In the genomic region with DNA sequence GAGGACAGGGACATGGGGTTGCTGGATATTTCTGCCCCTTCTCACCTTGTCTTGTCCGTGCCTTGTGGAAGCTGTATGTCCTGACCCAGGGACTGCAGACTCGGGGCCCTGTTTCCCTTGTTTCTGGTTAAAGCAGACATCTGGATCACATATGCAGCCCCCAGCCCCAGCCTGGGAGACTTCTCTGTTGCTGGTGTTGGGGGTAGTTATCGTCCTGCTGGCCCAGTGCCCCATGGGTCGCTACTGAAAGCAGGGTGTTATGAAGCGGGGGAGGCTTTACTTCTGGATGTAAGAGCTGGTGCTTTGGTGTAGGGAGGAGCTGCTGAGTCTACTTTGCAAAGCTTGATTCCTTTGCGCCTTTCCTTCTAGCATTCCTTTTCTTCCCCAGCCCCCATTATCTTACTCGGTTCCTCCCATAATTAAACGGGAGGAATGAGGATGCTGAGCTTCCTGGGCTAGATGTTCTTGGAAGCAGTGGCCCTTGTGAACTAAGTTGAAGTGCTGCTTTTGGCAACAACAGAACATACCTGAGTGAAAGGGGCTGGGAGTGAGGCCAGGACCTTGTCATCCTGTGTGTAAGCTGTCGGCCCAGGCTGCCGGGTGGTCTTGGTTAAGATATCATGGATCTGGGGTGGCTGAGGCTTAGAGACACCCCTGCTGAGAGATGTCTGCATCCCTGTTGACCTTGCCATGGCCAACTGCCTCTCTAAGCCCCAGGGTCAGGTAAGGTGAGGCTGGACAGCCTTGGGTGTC, we compare ENCODE assay signal across 9 cellular contexts. TPM values are rescaled to one million over a fixed set of nuclear protein-coding genes. Genes with fewer than 3 reads are reported as not detected.
DNase-seq lines count a peak whose midpoint lies in the region; ATAC-seq and TF ChIP-seq lines count a peak whose summit lies in the region.
"Had no signal": no experiment of that assay in that cellular context is flagged by ENCODE, and none has a peak within 500 bp of the region (broad histone marks: within the 10 kb centered on the region; RNA-seq: fewer than 3 reads in every experiment).

No MANE protein-coding gene starts in this region.

- no peak overlapping the region for H2AFZ ChIP-seq in osteoblast (ENCODE audit: low read length)

- ATAC-seq in RWPE2 (ENCODE audit: low read depth) (no peak), psoas muscle (no peak), HG03196 (IDR thresholded peaks at IDR 0.05; ENCODE audit: unreplicated experiment) (no peak)
- ATAC-seq: foreskin keratinocyte had no signal

- WGBS in esophagus muscularis mucosa = 49% methylated on average over 10 of the region's 10 CpGs
- 72 to 75% (median 74%) methylated on average over 10 of the region's 10 CpGs for WGBS in psoas muscle, 3 donors

- H3K27me3 ChIP-seq in RWPE2 (ENCODE audit: insufficient read depth, poor library complexity, severe bottlenecking) = no peaks in the 10 kb centered on the region
- H3K27me3 ChIP-seq in esophagus muscularis mucosa = no peaks in the 10 kb centered on the region
- H3K27me3 ChIP-seq in psoas muscle (ENCODE audit: insufficient read depth in 3 of 3, low read length in 2 of 3) = no peaks in the 10 kb centered on the region
- H3K27me3 ChIP-seq in osteoblast (ENCODE audit: insufficient read depth, low read length) = peaks cover 9% of the 10 kb centered on the region
- H3K27me3 ChIP-seq: foreskin keratinocyte had no signal

- H3K4me1 ChIP-seq in RWPE2 (ENCODE audit: insufficient read depth, poor library complexity, severe bottlenecking) = peaks cover 43% of the 10 kb centered on the region
- peaks cover 36 to 47% (median 45%) of the 10 kb centered on the region in 4 donors for H3K4me1 ChIP-seq in esophagus muscularis mucosa
- H3K4me1 ChIP-seq in psoas muscle = peaks cover 38% of the 10 kb centered on the region
- H3K4me1 ChIP-seq in osteoblast (ENCODE audit: insufficient read depth, low read length) = peaks cover 6% of the 10 kb centered on the region

- no peak for DNase-seq in GM12865 (ENCODE audit: low read depth)
- no peak for DNase-seq in RWPE2 (ENCODE audit: low spot score)
- DNase-seq in esophagus muscularis mucosa (ENCODE audit: extremely low spot score) = no peak
- DNase-seq in psoas muscle = no peak
- DNase-seq in osteoblast (ENCODE audit: insufficient read length, low spot score, missing footprints) = no peak
- DNase-seq in NCI-H2227 treated with DMSO at 0.1 percent for 48 hours (lab: John Stamatoyannopoulos, UW) = no peak
- no peak for DNase-seq in midbrain (lab: John Stamatoyannopoulos, UW)

- peak overlapping the region; percentile 82 for H3K4me3 ChIP-seq in GM12865 (ENCODE audit: low read depth, low read length)
- H3K4me3 ChIP-seq in RWPE2 (ENCODE audit: severe bottlenecking) = peak overlapping the region; percentile 12
- H3K4me3 ChIP-seq in esophagus muscularis mucosa = peak overlapping the region; percentile 1 to 76 (median 10)
- peak overlapping the region; percentile 78 for H3K4me3 ChIP-seq in psoas muscle
- no peak overlapping the region for H3K4me3 ChIP-seq in osteoblast (ENCODE audit: insufficient read depth, low read length)

- TF ChIP-seq CTCF in GM12865 (IDR thresholded peaks at IDR 0.05; ENCODE audit: insufficient read depth, low read depth, low read length, missing control alignments) (no peak), RWPE2 (IDR thresholded peaks at IDR 0.05; ENCODE audit: poor library complexity, severe bottlenecking) (no peak), esophagus muscularis mucosa (IDR thresholded peaks at IDR 0.05) (no peak), psoas muscle (IDR thresholded peaks at IDR 0.05) (no peak), osteoblast (IDR thresholded peaks at IDR 0.05; ENCODE audit: extremely low read depth, low read depth, low read length) (no peak)

- no peak overlapping the region for H3K4me2 ChIP-seq in osteoblast (ENCODE audit: insufficient read depth, low read length)

- H3K27ac ChIP-seq in RWPE2 (ENCODE audit: poor library complexity, severe bottlenecking) (no peak overlapping the region), esophagus muscularis mucosa (replicated peaks in 1 of 4) (no peak overlapping the region), psoas muscle (no peak overlapping the region), osteoblast (ENCODE audit: low read depth, low read length) (no peak overlapping the region)
- H3K27ac ChIP-seq: foreskin keratinocyte had no signal

- no peaks in the 10 kb centered on the region for H3K9me3 ChIP-seq in RWPE2 (ENCODE audit: severe bottlenecking)
- H3K9me3 ChIP-seq in esophagus muscularis mucosa = no peaks in the 10 kb centered on the region
- H3K9me3 ChIP-seq in psoas muscle = no peaks in the 10 kb centered on the region
- H3K9me3 ChIP-seq in osteoblast (ENCODE audit: low read depth, low read length) = no peaks in the 10 kb centered on the region

- H3K36me3 ChIP-seq in RWPE2 (ENCODE audit: low read depth) (peaks cover 33% of the 10 kb centered on the region), esophagus muscularis mucosa (peaks cover 0 to 4% (median 0%) of the 10 kb centered on the region in 4 donors), psoas muscle (ENCODE audit: insufficient read depth in 1 of 2, low read depth in 1 of 2) (peaks cover 0 to 4% of the 10 kb centered on the region in 2 donors), osteoblast (ENCODE audit: insufficient read depth, low read length) (no peaks in the 10 kb centered on the region)

- H3K79me2 ChIP-seq in osteoblast (ENCODE audit: insufficient read depth, low read length) = peaks cover 3% of the 10 kb centered on the region

- no peak for TF ChIP-seq EP300 in esophagus muscularis mucosa (IDR thresholded peaks at IDR 0.05)

- no peak for TF ChIP-seq POLR2A in esophagus muscularis mucosa (IDR thresholded peaks at IDR 0.05; ENCODE audit: low read depth)

- intact Hi-C loops in esophagus muscularis mucosa (cut with DNase I) (loop anchor here (5.0 to 10.0 kb wide), 2 partner anchors 61 to 163 kb away; partner anchors contain the start of genes DGUOK and STAMBP), psoas muscle (cut with DNase I) (loop anchor here in 1 of 2 donors (10.0 kb wide), 1 partner anchor 163 kb away; the partner anchor contains the start of gene STAMBP)

- H4K20me1 ChIP-seq in osteoblast (ENCODE audit: insufficient read depth, low read length) = peaks cover 9% of the 10 kb centered on the region

RNA-seq across cellular contexts. Expression of gene TET3, which starts 3.4 kb away (rescaled TPM):
- total RNA-seq in esophagus muscularis mucosa = 1 to 10 TPM; 5.4 to 6.7 (median 6.1) TPM
- total RNA-seq in psoas muscle = 1 to 10 TPM; 1.7 to 4.8 (median 3.9) TPM
- 10 to 100 TPM in 1 of 3 donors, 1 to 10 TPM in 1, under 1 TPM in 1; 0.56 to 11.2 (median 1.0) TPM for polyA plus RNA-seq in psoas muscle
- total RNA-seq in osteoblast = 4.7 and 8.0 TPM in 2 replicates
